ENCODE assay signal across 1 cellular context in genomic region chr20:32586291-32586690, GRCh38.
TF ChIP-seq lines count a peak whose summit lies in the region.

No MANE protein-coding gene starts in this region.

TF ChIP-seq in HepG2, 621 proteins besides CTCF, POLR2A, EP300 and RAD21 (continues in another document):
- TF ChIP-seq E2F1 (CRISPR knock-in tag; IDR thresholded peaks at IDR 0.05) (no peak), DBP (CRISPR knock-in tag; IDR thresholded peaks at IDR 0.05; ENCODE audit: not compliant biosample characterization) (no peak), ZFP1 (CRISPR knock-in tag; IDR thresholded peaks at IDR 0.05) (no peak), FOSL2 (CRISPR knock-in tag; IDR thresholded peaks at IDR 0.05) (no peak), ZBTB46 (CRISPR knock-in tag; IDR thresholded peaks at IDR 0.05; ENCODE audit: borderline replicate concordance) (no peak), ZNF362 (CRISPR knock-in tag; IDR thresholded peaks at IDR 0.05; ENCODE audit: borderline replicate concordance) (no peak), NR1H2 (CRISPR knock-in tag; IDR thresholded peaks at IDR 0.05; ENCODE audit: borderline replicate concordance, low read depth) (no peak), ESRRA (CRISPR knock-in tag; IDR thresholded peaks at IDR 0.05; ENCODE audit: low read depth) (peak; percentile 61; the same call in 1 of the 2 replicates), ZNF788 (CRISPR knock-in tag; IDR thresholded peaks at IDR 0.05; ENCODE audit: borderline replicate concordance) (peak; percentile 30; the same call in 1 of the 2 replicates), PPARG (CRISPR knock-in tag; conservative IDR thresholded peaks at IDR 0.05) (no peak), BCL3 (CRISPR knock-in tag; IDR thresholded peaks at IDR 0.05) (0 out of 2 replicates have a peak, but pooled peaks have one; percentile 4), ZIK1 (CRISPR knock-in tag; IDR thresholded peaks at IDR 0.05; ENCODE audit: borderline replicate concordance, low read depth) (no peak), TGIF2 (CRISPR knock-in tag; IDR thresholded peaks at IDR 0.05) (no peak), ZNF766 (CRISPR knock-in tag; IDR thresholded peaks at IDR 0.05; ENCODE audit: borderline replicate concordance) (no peak), BRD4 (CRISPR knock-in tag; IDR thresholded peaks at IDR 0.05) (0 out of 2 replicates have a peak, but pooled peaks have one; percentile 6), JARID2 (CRISPR knock-in tag; IDR thresholded peaks at IDR 0.05; ENCODE audit: insufficient replicate concordance) (peak; percentile 57), ZNF646 (CRISPR knock-in tag; IDR thresholded peaks at IDR 0.05) (no peak), ZBTB7A (CRISPR knock-in tag; IDR thresholded peaks at IDR 0.05) (peak; percentile 67; the same call in 1 of the 2 replicates), NONO (IDR thresholded peaks at IDR 0.05) (no peak), NONO (CRISPR knock-in tag; conservative IDR thresholded peaks at IDR 0.05) (0 out of 2 replicates have a peak, but pooled peaks have one; percentile 29), MYNN (CRISPR knock-in tag; IDR thresholded peaks at IDR 0.05; ENCODE audit: low read depth) (no peak), NFE2 (CRISPR knock-in tag; IDR thresholded peaks at IDR 0.05) (no peak), NFYB (CRISPR knock-in tag; IDR thresholded peaks at IDR 0.05) (no peak), ARNT2 (CRISPR knock-in tag; IDR thresholded peaks at IDR 0.05; ENCODE audit: low read depth) (no peak), ELF3 (CRISPR knock-in tag; IDR thresholded peaks at IDR 0.05) (no peak), ZNF790 (CRISPR knock-in tag; IDR thresholded peaks at IDR 0.05; ENCODE audit: borderline replicate concordance) (no peak), NFYC (CRISPR knock-in tag; IDR thresholded peaks at IDR 0.05) (no peak), ZBTB34 (CRISPR knock-in tag; IDR thresholded peaks at IDR 0.05) (0 out of 2 replicates have a peak, but pooled peaks have one; percentile 39), CHCHD3 (CRISPR knock-in tag; IDR thresholded peaks at IDR 0.05) (0 out of 2 replicates have a peak, but pooled peaks have one; percentile 14), MED13 (CRISPR knock-in tag; IDR thresholded peaks at IDR 0.05) (no peak), ZNF317 (CRISPR knock-in tag; IDR thresholded peaks at IDR 0.05) (no peak), ZKSCAN1 (IDR thresholded peaks at IDR 0.05; ENCODE audit: low read length) (peak; percentile 89), DR1 (CRISPR knock-in tag; IDR thresholded peaks at IDR 0.05) (no peak), ZNF329 (CRISPR knock-in tag; IDR thresholded peaks at IDR 0.05; ENCODE audit: low read depth) (no peak), PITX1 (CRISPR knock-in tag; IDR thresholded peaks at IDR 0.05) (peak; percentile 62; the same call in 1 of the 2 replicates), TFE3 (CRISPR knock-in tag; IDR thresholded peaks at IDR 0.05) (no peak), ZEB1 (IDR thresholded peaks at IDR 0.05; ENCODE audit: insufficient replicate concordance, low read depth) (peak; percentile 20), PHF8 (CRISPR knock-in tag; IDR thresholded peaks at IDR 0.05) (no peak), ZNF275 (CRISPR knock-in tag; IDR thresholded peaks at IDR 0.05; ENCODE audit: borderline replicate concordance) (no peak), MEF2D (CRISPR knock-in tag; IDR thresholded peaks at IDR 0.05) (0 out of 2 replicates have a peak, but pooled peaks have one; percentile 28), HDAC1 (CRISPR knock-in tag; IDR thresholded peaks at IDR 0.05) (peak; percentile 20; the same call in 1 of the 2 replicates), ZMYM3 (CRISPR knock-in tag; IDR thresholded peaks at IDR 0.05) (peak; percentile 73; the same call in 1 of the 2 replicates), RFX1 (IDR thresholded peaks at IDR 0.05) (no peak), ZZZ3 (CRISPR knock-in tag; IDR thresholded peaks at IDR 0.05; ENCODE audit: borderline replicate concordance) (no peak), ZFP91 (CRISPR knock-in tag; IDR thresholded peaks at IDR 0.05; ENCODE audit: borderline replicate concordance) (0 out of 2 replicates have a peak, but pooled peaks have one; percentile 32)
